ENCODE assay signal across 8 cellular contexts in the genomic region with DNA sequence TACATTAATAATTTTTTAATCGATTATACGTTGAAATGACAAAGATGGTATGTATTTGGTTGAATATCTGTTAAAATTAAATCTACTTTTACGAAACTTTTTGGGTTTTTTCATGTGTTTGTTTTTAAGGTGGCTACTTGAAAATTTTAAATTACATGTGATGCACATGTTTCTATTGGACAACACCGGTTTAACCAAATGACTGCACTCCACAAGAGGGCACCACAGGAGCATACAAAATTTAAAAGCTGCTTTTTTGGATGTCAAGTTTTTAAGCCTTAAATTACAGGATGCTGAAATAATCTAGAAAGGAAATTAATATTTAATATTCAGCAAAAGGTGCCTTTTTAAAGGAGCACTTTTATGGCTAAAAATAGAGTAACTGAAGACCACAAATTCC.
A peak's percentile ranks its signal among the peaks of the same experiment; 100 is the strongest.
DNase-seq lines count a peak whose midpoint lies in the region; ATAC-seq, FAIRE-seq and TF ChIP-seq lines count a peak whose summit lies in the region.

No MANE protein-coding gene starts in this region.

- H2AFZ ChIP-seq in hepatocyte: no peak overlapping the region

- peak; percentile 89 for FAIRE-seq in H54 (lab: Jason Lieb, UNC)

- no peaks in the 10 kb centered on the region for H3K79me2 ChIP-seq in hepatocyte

- H3K9me3 ChIP-seq in Peyer's patch (no peaks in the 10 kb centered on the region), adipocyte (ENCODE audit: control insufficient read depth, low read length) (no peaks in the 10 kb centered on the region), hepatocyte (ENCODE audit: low read depth) (no peaks in the 10 kb centered on the region)

- no peaks in the 10 kb centered on the region for H3K9me2 ChIP-seq in hepatocyte (replicated peaks; ENCODE audit: insufficient read depth)

- 75% methylated on average over 4 of the region's 4 CpGs for WGBS in hepatocyte (ENCODE audit: low lambda C conversion rate, missing lambda C conversion rate)

- TF ChIP-seq CTCF in BJ (IDR thresholded peaks at IDR 0.05; ENCODE audit: insufficient read depth, low read depth, low read length) (peak; percentile 70), Peyer's patch (IDR thresholded peaks at IDR 0.05) (peak in 4 of 6 experiments; percentile 63 to 84 (median 78)), hepatocyte (IDR thresholded peaks at IDR 0.05; ENCODE audit: poor library complexity) (peak; percentile 76), omental fat pad (IDR thresholded peaks at IDR 0.05) (peak in 1 of 3 donors; percentile 12)

- no peak for TF ChIP-seq POLR2A in H54 (IDR thresholded peaks at IDR 0.05; ENCODE audit: low read depth, low read length)
- TF ChIP-seq POLR2A in Peyer's patch (IDR thresholded peaks at IDR 0.05): no peak

- POLR2A ChIA-PET in BJ (lab: Charles Lee): no interaction called here

- H3K27ac ChIP-seq in Peyer's patch: no peak overlapping the region
- no peak overlapping the region for H3K27ac ChIP-seq in hepatocyte

- no peak for ATAC-seq in omental fat pad (ENCODE audit: low FRiP score)

- H3K36me3 ChIP-seq in BJ (ENCODE audit: control insufficient read depth, insufficient read depth, low read length) (peaks cover 5% of the 10 kb centered on the region), Peyer's patch (peaks cover 0 to 46% (median 0%) of the 10 kb centered on the region in 3 donors), adipocyte (ENCODE audit: control insufficient read depth, insufficient read depth, low read length, severe bottlenecking) (peaks cover 55% of the 10 kb centered on the region), hepatocyte (replicated peaks; ENCODE audit: insufficient read depth, low read depth) (no peaks in the 10 kb centered on the region)

- no peaks in the 10 kb centered on the region for H3K27me3 ChIP-seq in BJ (ENCODE audit: control insufficient read depth, insufficient read depth, low read length)
- H3K27me3 ChIP-seq in Peyer's patch: no peaks in the 10 kb centered on the region
- no peaks in the 10 kb centered on the region for H3K27me3 ChIP-seq in adipocyte (replicated peaks; ENCODE audit: control insufficient read depth, insufficient read depth, low read length)
- H3K27me3 ChIP-seq in hepatocyte: no peaks in the 10 kb centered on the region

- H3K4me3 ChIP-seq in BJ (ENCODE audit: low read depth, low read length) (no peak overlapping the region), Peyer's patch (no peak overlapping the region), adipocyte (ENCODE audit: low read length) (no peak overlapping the region), hepatocyte (no peak overlapping the region)

- H3K9ac ChIP-seq in adipocyte (ENCODE audit: low read length): no peak overlapping the region

- H3K4me1 ChIP-seq in Peyer's patch (peaks cover 0 to 4% (median 0%) of the 10 kb centered on the region in 4 donors), adipocyte (ENCODE audit: control insufficient read depth, insufficient read depth, low read length) (no peaks in the 10 kb centered on the region), hepatocyte (ENCODE audit: insufficient read depth) (peaks cover 9% of the 10 kb centered on the region)

- no peaks in the 10 kb centered on the region for H4K20me1 ChIP-seq in hepatocyte (ENCODE audit: insufficient read depth, poor library complexity, severe bottlenecking)

- no peak overlapping the region for H3K4me2 ChIP-seq in hepatocyte

- CTCF ChIA-PET in BJ (lab: Yijun Ruan, JAX): interaction anchor here (2.4 to 2.6 kb wide), 2 partner anchors 10 to 230 kb away, joined by 8 to 10 read pairs; no protein-coding TSS in a partner anchor

- DNase-seq in BJ (ENCODE audit: low read depth) (no peak), H54 (ENCODE audit: insufficient read length, low spot score) (no peak), Peyer's patch (peak in 1 of 3 donors; percentile 65), adipocyte (ENCODE audit: low read depth) (peak; percentile 75), hepatocyte (ENCODE audit: low spot score) (peak; percentile 44), occipital lobe (lab: John Stamatoyannopoulos, UW) (no peak), omental fat pad (ENCODE audit: low spot score) (no peak)
- peak; percentile 59 for DNase-seq in stimulated activated CD4-positive, alpha-beta T cell treated with anti-CD3 and anti-CD28 coated beads, Interleukin-4, amount 100 ng/mL, for 24 hours

Comparison
In these comparisons a context has a peak if more than half of its experiments do, and no peak if none do; other contexts are left out.
1. DNase-seq: peak in adipocyte (single experiment), hepatocyte (single experiment) and stimulated activated CD4-positive, alpha-beta T cell treated with anti-CD3 and anti-CD28 coated beads, Interleukin-4, amount 100 ng/mL, for 24 hours (single experiment); none in BJ (single experiment), H54 (single experiment), occipital lobe (single experiment) and omental fat pad (single experiment).